ENCODE assay signal across 20 cellular contexts in genomic region chr6:73409395-73409794, GRCh38. TPM values are rescaled to one million over a fixed set of nuclear protein-coding genes. Genes with fewer than 3 reads are reported as not detected.
DNase-seq lines count a peak whose midpoint lies in the region; ATAC-seq, FAIRE-seq and TF ChIP-seq lines count a peak whose summit lies in the region.
"Had no signal": no experiment of that assay in that cellular context is flagged by ENCODE, and none has a peak within 500 bp of the region (broad histone marks: within the 10 kb centered on the region; RNA-seq: fewer than 3 reads in every experiment).

No MANE protein-coding gene starts in this region.

- no peaks in the 10 kb centered on the region for H3K36me3 Mint-ChIP-seq in MCF 10A (ENCODE audit: insufficient read depth, unreplicated experiment)

- CTCF ChIA-PET in mammary epithelial cell (lab: Charles Lee; ENCODE audit: low non-redundant PET) (no interaction called here), MCF 10A (lab: Yijun Ruan, JAX) (interaction anchor here (2.0 kb wide), 1 partner anchor 20 kb away, joined by 7 read pairs; no protein-coding TSS in a partner anchor), K562 (lab: Yijun Ruan, JAX; ENCODE audit: low intra/inter-chr PET ratio) (no interaction called here)

- H3K4me3 ChIP-seq in mammary epithelial cell (replicated peaks in 1 of 3; ENCODE audit: insufficient read depth in 1 of 3, low read depth in 2 of 3, low read length in 3 of 3) (no peak overlapping the region), K562 (no peak overlapping the region), fibroblast of pulmonary artery (replicated peaks; ENCODE audit: low read depth, low read length) (no peak overlapping the region), prostate gland (no peak overlapping the region)
- H3K4me3 ChIP-seq: A549 had no signal

- no TSS peak for BruUV-seq in mammary epithelial cell (replicated peaks; lab: Mats Ljungman, UMichigan)
- no TSS peak for BruUV-seq in MCF 10A (replicated peaks; lab: Mats Ljungman, UMichigan)
- BruUV-seq in K562 (replicated peaks; lab: Mats Ljungman, UMichigan), result no TSS peak

- no peak for TF ChIP-seq EP300 in K562 (IDR thresholded peaks at IDR 0.05; ENCODE audit: low read length)

- ATAC-seq in K562, result no peak
- no peak for ATAC-seq in GM19452 (IDR thresholded peaks at IDR 0.05; ENCODE audit: unreplicated experiment)
- ATAC-seq: A549 had no signal

- dilution Hi-C loops in mammary epithelial cell (cut with HindIII; ENCODE audit: low sequenced_read_pairs), result no loop called here

- DNase-seq in mammary epithelial cell, result peak; percentile 2
- DNase-seq in MCF 10A (ENCODE audit: unreplicated experiment), result no peak
- no peak for DNase-seq in K562 (ENCODE audit: extremely low read depth in 1 of 4, low spot score in 3 of 4)
- peak; percentile 43 for DNase-seq in fibroblast of pulmonary artery (ENCODE audit: low read depth)
- no peak for DNase-seq in prostate gland (ENCODE audit: low spot score)
- no peak for DNase-seq in hypothalamus (lab: John Stamatoyannopoulos, UW)
- DNase-seq: AML-193; CD4-positive, alpha-beta T cell; DMS153; DMS79; GF-D8; GOT3; H9 had no signal

- TF ChIP-seq POLR2A in K562 (conservative IDR thresholded peaks at IDR 0.05) (no peak), prostate gland (IDR thresholded peaks at IDR 0.05) (no peak)

- no peaks in the 10 kb centered on the region for H3K27me3 ChIP-seq in mammary epithelial cell (ENCODE audit: insufficient read depth, low read length)
- no peaks in the 10 kb centered on the region for H3K27me3 ChIP-seq in K562 (ENCODE audit: control insufficient read depth in 2 of 2, insufficient read depth in 2 of 2, low read length in 2 of 2)
- no peaks in the 10 kb centered on the region for H3K27me3 ChIP-seq in prostate gland (replicated peaks; ENCODE audit: insufficient read depth)

- FAIRE-seq in K562 (lab: Jason Lieb, UNC), result peak; percentile 60
- FAIRE-seq: A549, HTR-8/SVneo had no signal

- in situ Hi-C loops in mammary epithelial cell (cut with MboI; ENCODE audit: low sequenced_read_pairs in 2 of 2), result no loop called here
- in situ Hi-C loops in K562 (cut with MboI), result no loop called here

- H3K36me3 ChIP-seq in mammary epithelial cell (ENCODE audit: insufficient read depth, low read length) (no peaks in the 10 kb centered on the region), K562 (ENCODE audit: control insufficient read depth, insufficient read depth, low read length) (no peaks in the 10 kb centered on the region), prostate gland (no peaks in the 10 kb centered on the region)

- H3K27ac ChIP-seq in mammary epithelial cell (ENCODE audit: insufficient read depth, low read depth, low read length) (no peak overlapping the region), K562 (ENCODE audit: extremely low read depth, low read depth, low read length) (no peak overlapping the region), prostate gland (no peak overlapping the region)
- H3K27ac ChIP-seq: 22Rv1, A549, C4-2B had no signal

- H3K9me3 Mint-ChIP-seq in MCF 10A (ENCODE audit: unreplicated experiment), result no peaks in the 10 kb centered on the region
- H3K9me3 Mint-ChIP-seq: CD4-positive, alpha-beta T cell; H9 had no signal

- intact Hi-C loops in mammary epithelial cell (cut with micrococcal nuclease) (no loop called here), MCF 10A (cut with micrococcal nuclease) (no loop called here), K562 (cut with micrococcal nuclease) (no loop called here), prostate gland (cut with DNase I) (no loop called here)

- H4K20me1 ChIP-seq in mammary epithelial cell (ENCODE audit: insufficient read depth, low read length) (no peaks in the 10 kb centered on the region), K562 (replicated peaks; ENCODE audit: control insufficient read depth, insufficient read depth, low read length) (no peaks in the 10 kb centered on the region)

- no peak for TF ChIP-seq RAD21 in K562 (CRISPR knock-in tag; conservative IDR thresholded peaks at IDR 0.05 in 1 of 2, IDR thresholded peaks at IDR 0.05 in 1 of 2)

- POLR2A ChIA-PET in MCF 10A (lab: Yijun Ruan, JAX), result interaction anchor here (0.6 kb wide), 1 partner anchor 17 kb away, joined by 3 read pairs; no protein-coding TSS in a partner anchor
- POLR2A ChIA-PET in K562 (lab: Yijun Ruan, JAX), result interaction anchor here (1.2 to 2.0 kb wide), 2 partner anchors 14 to 52 kb away, joined by 3 to 6 read pairs; partner anchors contain the start of gene MTO1

- no peak overlapping the region for H3K4me3 Mint-ChIP-seq in MCF 10A (ENCODE audit: unreplicated experiment)
- H3K4me3 Mint-ChIP-seq: CD4-positive, alpha-beta T cell; H9 had no signal

- H3K4me1 ChIP-seq in mammary epithelial cell (ENCODE audit: insufficient read depth, low read length), result no peaks in the 10 kb centered on the region
- H3K4me1 ChIP-seq in K562 (replicated peaks in 1 of 2; ENCODE audit: control insufficient read depth in 2 of 2, insufficient read depth in 2 of 2, low read length in 2 of 2), result peaks cover 2 to 8% of the 10 kb centered on the region in 2 experiments; a peak in 3 of 5 replicates
- H3K4me1 ChIP-seq in prostate gland (replicated peaks), result no peaks in the 10 kb centered on the region
- H3K4me1 ChIP-seq: A549 had no signal

- H3K79me2 ChIP-seq in mammary epithelial cell (ENCODE audit: insufficient read depth, low read length) (no peaks in the 10 kb centered on the region), K562 (ENCODE audit: control insufficient read depth, insufficient read depth, low read length) (no peaks in the 10 kb centered on the region)

- 91% methylated on average over 1 of the region's 1 CpG for WGBS in mammary epithelial cell (ENCODE audit: low coverage, missing lambda C conversion rate)
- 86% methylated on average over 1 of the region's 1 CpG for WGBS in K562 (ENCODE audit: insufficient coverage, low coverage, missing lambda C conversion rate)
- WGBS in prostate gland, result 89% methylated on average over 1 of the region's 1 CpG

- H3K27me3 Mint-ChIP-seq in MCF 10A (ENCODE audit: insufficient read depth, unreplicated experiment), result no peaks in the 10 kb centered on the region
- H3K27me3 Mint-ChIP-seq: CD4-positive, alpha-beta T cell had no signal

- TF ChIP-seq CTCF in mammary epithelial cell (conservative IDR thresholded peaks at IDR 0.05 in 1 of 2, IDR thresholded peaks at IDR 0.05 in 1 of 2; ENCODE audit: extremely low read depth in 1 of 2, insufficient read depth in 1 of 2, low read depth in 1 of 2, low read length in 2 of 2), result no peak
- no peak for TF ChIP-seq CTCF in MCF 10A (IDR thresholded peaks at IDR 0.05; ENCODE audit: unreplicated experiment)
- no peak for TF ChIP-seq CTCF in K562 (IDR thresholded peaks at IDR 0.05 in 2 of 3, conservative IDR thresholded peaks at IDR 0.05 in 1 of 3; ENCODE audit: insufficient read depth in 2 of 3, low read depth in 1 of 3, low read length in 3 of 3)
- TF ChIP-seq CTCF in fibroblast of pulmonary artery (IDR thresholded peaks at IDR 0.05; ENCODE audit: low read length, missing control alignments), result no peak
- no peak for TF ChIP-seq CTCF in prostate gland (IDR thresholded peaks at IDR 0.05)

- H3K4me2 ChIP-seq in mammary epithelial cell (ENCODE audit: insufficient read depth, low read depth, low read length) (no peak overlapping the region), K562 (ENCODE audit: insufficient read depth, low read length) (no peak overlapping the region)
- H3K4me2 ChIP-seq: A549 had no signal

- no peaks in the 10 kb centered on the region for H3K4me1 Mint-ChIP-seq in MCF 10A (ENCODE audit: insufficient read depth, unreplicated experiment)
- H3K4me1 Mint-ChIP-seq: H9 had no signal

- H2AFZ ChIP-seq in mammary epithelial cell (ENCODE audit: low read depth, low read length) (no peak overlapping the region), K562 (ENCODE audit: low read depth, low read length) (no peak overlapping the region)

- H3K9me1 ChIP-seq in K562 (ENCODE audit: control insufficient read depth, insufficient read depth, low read length), result no peaks in the 10 kb centered on the region

- H3K9me3 ChIP-seq in mammary epithelial cell (replicated peaks; ENCODE audit: insufficient read depth, low read length) (no peaks in the 10 kb centered on the region), K562 (replicated peaks; ENCODE audit: control insufficient read depth, insufficient read depth, low read depth, low read length) (no peaks in the 10 kb centered on the region), prostate gland (no peaks in the 10 kb centered on the region)
- H3K9me3 ChIP-seq: A549 had no signal

- H3K9ac ChIP-seq in mammary epithelial cell (ENCODE audit: insufficient read depth, low read length) (no peak overlapping the region), K562 (ENCODE audit: insufficient read depth in 1 of 2, low read depth in 2 of 2, low read length in 2 of 2) (no peak overlapping the region)

- H3K27ac Mint-ChIP-seq in MCF 10A (ENCODE audit: low read depth, unreplicated experiment), result no peak overlapping the region
- H3K27ac Mint-ChIP-seq: CD4-positive, alpha-beta T cell; H9 had no signal

RNA-seq across cellular contexts. Expression of gene DDX43, which starts 14.8 kb away (rescaled TPM):
- total RNA-seq in mammary epithelial cell (under 1 TPM in 1 of 2 donors, not detected in 1; 0.50 TPM), MCF 10A (2022) (not detected in 2 replicates), K562 (2014; rRNA removed) (0.32 TPM in 1 of 2 replicates, not detected in the other), K562 (2014; rRNA removed; fragmentation: Illumina TruSeq; extraction: Trizol) (0.19 and 0.40 TPM in 2 replicates), K562 (2015; rRNA removed; fragmentation: Illumina TruSeq; extraction: Trizol) (0.19 and 0.25 TPM in 2 replicates), K562 (2021) (0.18 and 0.20 TPM in 2 replicates), prostate gland (10 to 100 TPM in 1 of 2 donors, under 1 TPM in 1; 0.18 to 11.0 TPM)
- polyA plus RNA-seq in mammary epithelial cell (not detected), K562 (2011; rRNA removed) (0.07 TPM in 1 of 2 replicates, not detected in the other), K562 (2014; fragmentation: Illumina TruSeq; extraction: Trizol) (0.12 and 0.42 TPM in 2 replicates), K562 (2014; fragmentation: Nextera tagmentation; extraction: Ambion mirVana) (under 1 TPM; 0.10 to 0.27 TPM), K562 (2014; rRNA removed) (0.57 and 0.88 TPM in 2 replicates)
- polyA minus RNA-seq in mammary epithelial cell, result not detected
- total RNA-seq in K562 (2011; cell fraction: chromatin; rRNA removed; ENCODE audit: low replicate concordance), result 0.23 TPM in 1 of 2 replicates, not detected in the other
- total RNA-seq in K562 (2011; cell fraction: nucleolus; rRNA removed), result not detected in 2 replicates
- not detected in 2 replicates for total RNA-seq in K562 (2011; cell fraction: nucleoplasm; rRNA removed)
- polyA plus RNA-seq in K562 (2011; cell fraction: cytosol; rRNA removed), result not detected in 2 replicates
- not detected in 2 replicates for polyA plus RNA-seq in K562 (2011; cell fraction: nucleus; rRNA removed)
- 0.23 and 0.37 TPM in 2 replicates for polyA plus RNA-seq in K562 (2012)
- not detected in 2 replicates for polyA minus RNA-seq in K562 (2011; rRNA and poly(A)+ RNA removed)
- polyA minus RNA-seq in K562 (2011; cell fraction: cytosol; rRNA and poly(A)+ RNA removed), result not detected in 2 replicates
- polyA minus RNA-seq in K562 (2011; cell fraction: nucleus; rRNA and poly(A)+ RNA removed), result not detected in 2 replicates
- total RNA-seq: Daoy had no signal
- polyA plus RNA-seq: A549 had no signal

RNA-seq across cellular contexts. Expression of gene OOEP, which starts 39.7 kb away (rescaled TPM):
- under 1 TPM in 1 of 2 donors, not detected in 1; 0.17 TPM for total RNA-seq in mammary epithelial cell
- not detected for polyA plus RNA-seq in mammary epithelial cell
- not detected for polyA minus RNA-seq in mammary epithelial cell
- total RNA-seq in MCF 10A (2022), result not detected in 2 replicates
- not detected in 2 replicates for total RNA-seq in K562 (2011; cell fraction: chromatin; rRNA removed; ENCODE audit: low replicate concordance)
- not detected in 2 replicates for total RNA-seq in K562 (2011; cell fraction: nucleolus; rRNA removed)
- total RNA-seq in K562 (2011; cell fraction: nucleoplasm; rRNA removed), result not detected in 2 replicates
- total RNA-seq in K562 (2014; rRNA removed), result not detected in 2 replicates
- not detected in 2 replicates for total RNA-seq in K562 (2014; rRNA removed; fragmentation: Illumina TruSeq; extraction: Trizol)
- total RNA-seq in K562 (2015; rRNA removed; fragmentation: Illumina TruSeq; extraction: Trizol), result not detected in 2 replicates
- not detected in 2 replicates for total RNA-seq in K562 (2021)
- polyA plus RNA-seq in K562 (2011; rRNA removed), result not detected in 2 replicates
- not detected in 2 replicates for polyA plus RNA-seq in K562 (2011; cell fraction: cytosol; rRNA removed)
- polyA plus RNA-seq in K562 (2011; cell fraction: nucleus; rRNA removed), result not detected in 2 replicates
- not detected in 2 replicates for polyA plus RNA-seq in K562 (2012)
- not detected in 2 replicates for polyA plus RNA-seq in K562 (2014; fragmentation: Illumina TruSeq; extraction: Trizol)
- not detected for polyA plus RNA-seq in K562 (2014; fragmentation: Nextera tagmentation; extraction: Ambion mirVana)
- not detected in 2 replicates for polyA plus RNA-seq in K562 (2014; rRNA removed)
- not detected in 2 replicates for polyA minus RNA-seq in K562 (2011; rRNA and poly(A)+ RNA removed)
- not detected in 2 replicates for polyA minus RNA-seq in K562 (2011; cell fraction: cytosol; rRNA and poly(A)+ RNA removed)
- polyA minus RNA-seq in K562 (2011; cell fraction: nucleus; rRNA and poly(A)+ RNA removed), result not detected in 2 replicates
- 1 to 10 TPM in 1 of 2 donors, not detected in 1; 5.8 TPM for total RNA-seq in prostate gland
- total RNA-seq: Daoy, H9 had no signal
- polyA plus RNA-seq: A549, BJ had no signal

RNA-seq across cellular contexts. Expression of gene CGAS, which starts 42.7 kb away (rescaled TPM):
- total RNA-seq in mammary epithelial cell (1 to 10 TPM; 2.4 to 3.0 TPM), MCF 10A (2022) (11.6 and 14.1 TPM in 2 replicates), K562 (2014; rRNA removed) (0.32 TPM in 1 of 2 replicates, not detected in the other), K562 (2014; rRNA removed; fragmentation: Illumina TruSeq; extraction: Trizol) (0.18 TPM in 1 of 2 replicates, not detected in the other), K562 (2015; rRNA removed; fragmentation: Illumina TruSeq; extraction: Trizol) (not detected in 2 replicates), K562 (2021) (0.04 and 0.11 TPM in 2 replicates), prostate gland (1 to 10 TPM; 3.1 to 3.4 TPM)
- polyA plus RNA-seq in mammary epithelial cell (0.84 TPM), K562 (2011; rRNA removed) (0.03 and 0.06 TPM in 2 replicates), K562 (2014; fragmentation: Illumina TruSeq; extraction: Trizol) (0.06 and 0.08 TPM in 2 replicates), K562 (2014; fragmentation: Nextera tagmentation; extraction: Ambion mirVana) (under 1 TPM in 1 of 2 experiments, not detected in 1; 0.01 TPM), K562 (2014; rRNA removed) (0.13 and 0.15 TPM in 2 replicates)
- not detected for polyA minus RNA-seq in mammary epithelial cell
- total RNA-seq in K562 (2011; cell fraction: chromatin; rRNA removed; ENCODE audit: low replicate concordance), result 0.16 TPM in 1 of 2 replicates, not detected in the other
- total RNA-seq in K562 (2011; cell fraction: nucleolus; rRNA removed), result 0.17 TPM in 1 of 2 replicates, not detected in the other
- 0.59 TPM in 1 of 2 replicates, not detected in the other for total RNA-seq in K562 (2011; cell fraction: nucleoplasm; rRNA removed)
- polyA plus RNA-seq in K562 (2011; cell fraction: cytosol; rRNA removed), result 0.03 TPM in 1 of 2 replicates, not detected in the other
- polyA plus RNA-seq in K562 (2011; cell fraction: nucleus; rRNA removed), result 0.09 TPM in 1 of 2 replicates, not detected in the other
- 0.07 and 0.21 TPM in 2 replicates for polyA plus RNA-seq in K562 (2012)
- 0.25 TPM in 1 of 2 replicates, not detected in the other for polyA minus RNA-seq in K562 (2011; rRNA and poly(A)+ RNA removed)
- not detected in 2 replicates for polyA minus RNA-seq in K562 (2011; cell fraction: cytosol; rRNA and poly(A)+ RNA removed)
- 0.11 TPM in 1 of 2 replicates, not detected in the other for polyA minus RNA-seq in K562 (2011; cell fraction: nucleus; rRNA and poly(A)+ RNA removed)

RNA-seq across cellular contexts. Expression of gene KHDC3L, which starts 46.9 kb away (rescaled TPM):
- total RNA-seq in mammary epithelial cell (not detected), MCF 10A (2022) (not detected in 2 replicates), K562 (2014; rRNA removed) (not detected in 2 replicates), K562 (2014; rRNA removed; fragmentation: Illumina TruSeq; extraction: Trizol) (not detected in 2 replicates), K562 (2015; rRNA removed; fragmentation: Illumina TruSeq; extraction: Trizol) (not detected in 2 replicates), K562 (2021) (not detected in 2 replicates), prostate gland (not detected)
- polyA plus RNA-seq in mammary epithelial cell (not detected), K562 (2011; rRNA removed) (not detected in 2 replicates), K562 (2014; fragmentation: Illumina TruSeq; extraction: Trizol) (not detected in 2 replicates), K562 (2014; fragmentation: Nextera tagmentation; extraction: Ambion mirVana) (not detected), K562 (2014; rRNA removed) (not detected in 2 replicates)
- not detected for polyA minus RNA-seq in mammary epithelial cell
- total RNA-seq in K562 (2011; cell fraction: chromatin; rRNA removed; ENCODE audit: low replicate concordance), result not detected in 2 replicates
- total RNA-seq in K562 (2011; cell fraction: nucleolus; rRNA removed), result not detected in 2 replicates
- not detected in 2 replicates for total RNA-seq in K562 (2011; cell fraction: nucleoplasm; rRNA removed)
- not detected in 2 replicates for polyA plus RNA-seq in K562 (2011; cell fraction: cytosol; rRNA removed)
- not detected in 2 replicates for polyA plus RNA-seq in K562 (2011; cell fraction: nucleus; rRNA removed)
- polyA plus RNA-seq in K562 (2012), result not detected in 2 replicates
- polyA minus RNA-seq in K562 (2011; rRNA and poly(A)+ RNA removed), result not detected in 2 replicates
- polyA minus RNA-seq in K562 (2011; cell fraction: cytosol; rRNA and poly(A)+ RNA removed), result not detected in 2 replicates
- polyA minus RNA-seq in K562 (2011; cell fraction: nucleus; rRNA and poly(A)+ RNA removed), result not detected in 2 replicates
- total RNA-seq: CD4-positive, alpha-beta T cell; Daoy had no signal
- polyA plus RNA-seq: A549, BJ had no signal

RNA-seq across cellular contexts. Expression of gene MTO1, which starts 52.1 kb away (rescaled TPM):
- total RNA-seq in mammary epithelial cell (10 to 100 TPM; 30.9 to 41.8 TPM), MCF 10A (2022) (50.8 and 51.4 TPM in 2 replicates), K562 (2014; rRNA removed) (49.5 and 49.8 TPM in 2 replicates), K562 (2014; rRNA removed; fragmentation: Illumina TruSeq; extraction: Trizol) (62.3 and 67.2 TPM in 2 replicates), K562 (2015; rRNA removed; fragmentation: Illumina TruSeq; extraction: Trizol) (55.2 and 60.1 TPM in 2 replicates), K562 (2021) (42.3 and 53.7 TPM in 2 replicates), prostate gland (10 to 100 TPM; 17.2 to 19.6 TPM)
- polyA plus RNA-seq in mammary epithelial cell (24.7 TPM), K562 (2011; rRNA removed) (50.0 and 50.6 TPM in 2 replicates), K562 (2014; fragmentation: Illumina TruSeq; extraction: Trizol) (48.6 and 49.3 TPM in 2 replicates), K562 (2014; fragmentation: Nextera tagmentation; extraction: Ambion mirVana) (10 to 100 TPM; 33.4 to 55.1 TPM), K562 (2014; rRNA removed) (38.3 and 48.3 TPM in 2 replicates)
- 29.0 TPM for polyA minus RNA-seq in mammary epithelial cell
- total RNA-seq in K562 (2011; cell fraction: chromatin; rRNA removed; ENCODE audit: low replicate concordance), result 88.8 and 98.3 TPM in 2 replicates
- total RNA-seq in K562 (2011; cell fraction: nucleolus; rRNA removed), result 52.0 and 54.5 TPM in 2 replicates
- 62.1 and 66.7 TPM in 2 replicates for total RNA-seq in K562 (2011; cell fraction: nucleoplasm; rRNA removed)
- polyA plus RNA-seq in K562 (2011; cell fraction: cytosol; rRNA removed), result 30.6 and 33.3 TPM in 2 replicates
- 118 and 132 TPM in 2 replicates for polyA plus RNA-seq in K562 (2011; cell fraction: nucleus; rRNA removed)
- 28.5 and 60.9 TPM in 2 replicates for polyA plus RNA-seq in K562 (2012)
- 71.5 and 81.2 TPM in 2 replicates for polyA minus RNA-seq in K562 (2011; rRNA and poly(A)+ RNA removed)
- polyA minus RNA-seq in K562 (2011; cell fraction: cytosol; rRNA and poly(A)+ RNA removed), result 24.5 and 28.9 TPM in 2 replicates
- polyA minus RNA-seq in K562 (2011; cell fraction: nucleus; rRNA and poly(A)+ RNA removed), result 49.5 and 72.3 TPM in 2 replicates

Comparison
In these comparisons a context has a peak if more than half of its experiments do, and no peak if none do; other contexts are left out.
1. DNase-seq: peak in mammary epithelial cell (single experiment) and fibroblast of pulmonary artery (single experiment); none in MCF 10A (single experiment), K562 (0 of 4), prostate gland (single experiment) and hypothalamus (0 of 51).